23 cellular contexts compared by ENCODE assay signal in the genomic region with DNA sequence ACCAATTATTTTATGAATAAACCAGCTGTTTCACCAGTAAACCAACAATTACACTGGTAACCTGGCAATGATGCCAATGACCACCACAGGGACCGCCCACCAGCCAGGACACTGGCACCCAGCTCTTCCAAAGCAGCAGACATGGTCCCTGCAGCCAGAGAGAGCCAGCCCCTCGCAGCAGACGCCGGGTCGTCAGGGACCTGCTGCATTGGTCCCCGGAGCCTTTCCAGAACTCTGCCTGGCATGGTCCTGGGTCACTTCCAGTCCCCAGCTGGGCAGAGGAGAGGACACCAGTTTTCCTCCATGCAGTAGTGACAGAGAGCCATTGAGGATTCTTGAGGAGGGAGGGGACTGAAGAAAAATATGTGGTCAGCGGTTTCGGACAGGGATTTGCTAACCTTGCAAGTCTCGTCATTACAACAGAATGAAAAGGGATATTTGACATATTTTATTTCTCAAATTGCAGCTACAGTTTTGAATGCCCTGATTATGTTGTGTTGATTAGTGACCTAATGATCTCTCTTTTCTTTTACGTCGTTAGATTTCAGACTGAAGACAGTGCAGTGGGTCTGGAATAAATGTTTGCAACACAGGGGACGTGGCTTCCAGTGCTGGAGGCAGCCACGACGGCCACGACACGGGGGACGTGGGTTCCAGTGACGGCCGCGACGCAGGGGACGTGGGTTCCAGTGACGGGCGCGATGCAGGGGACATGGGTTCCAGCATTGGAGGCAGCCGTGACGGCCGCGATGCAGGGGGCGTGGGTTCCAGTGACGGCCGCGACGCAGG.
"Had no signal": no experiment of that assay in that cellular context is flagged by ENCODE, and none has a peak within 500 bp of the region (broad histone marks: within the 10 kb centered on the region; RNA-seq: fewer than 3 reads in every experiment).

No MANE protein-coding gene starts in this region.

- DNase-seq: effector memory CD8-positive, alpha-beta T cell; kidney; mucosa of descending colon; naive B cell; right cardiac atrium; stimulated activated CD4-positive, alpha-beta T cell treated with anti-CD3 and anti-CD28 coated beads, Interleukin-2, amount 100 ng/mL, for 48 hours; stimulated activated naive B cell treated with anti-CD40 and anti-IgM and Interleukin-4, amounts not matched to agents 10 μg/mL and 1 μg/mL and 100 μg/mL, for 72 hours; transverse colon; upper lobe of right lung; uterus had no signal

- H3K4me1 ChIP-seq: parathyroid adenoma, transverse colon, upper lobe of right lung, uterus had no signal

- H3K27ac ChIP-seq: coronary artery, neutrophil, parathyroid adenoma, skin epidermis, spleen, transverse colon, upper lobe of right lung, uterus had no signal

- H3K36me3 ChIP-seq: neutrophil, spleen, transverse colon, upper lobe of right lung, uterus had no signal

- H3K27ac Mint-ChIP-seq: effector memory CD8-positive, alpha-beta T cell; mesothelial cell of epicardium; natural killer cell treated with Interleukin-12 subunit alpha and Interleukin-12 subunit beta and Interleukin-15 and Interleukin-18, amount 100 ng/mL, for 72 hours; progenitor cell of endocrine pancreas; stimulated activated naive B cell treated with anti-CD40 and anti-IgM and Interleukin-4, amounts not matched to agents 10 μg/mL and 1 μg/mL and 100 μg/mL, for 72 hours; stimulated activated naive CD8-positive, alpha-beta T cell treated with anti-CD3 and anti-CD28 coated beads, Interleukin-15, Interleukin-2, amounts not matched to agents 100 ng/mL and 50 ng/mL, for 24 hours had no signal

- FAIRE-seq: endometrium, frontal cortex, kidney had no signal

- H3K4me3 ChIP-seq: coronary artery, mucosa of descending colon, skin epidermis, spleen, transverse colon, upper lobe of right lung, uterus had no signal

- H3K36me3 Mint-ChIP-seq: naive B cell; natural killer cell treated with Interleukin-12 subunit alpha and Interleukin-12 subunit beta and Interleukin-15 and Interleukin-18, amount 100 ng/mL, for 72 hours had no signal

- H3K4me1 Mint-ChIP-seq: mesothelial cell of epicardium, neural crest cell had no signal

- H2AFZ ChIP-seq: parathyroid adenoma had no signal

- ATAC-seq: effector memory CD8-positive, alpha-beta T cell; left lobe of liver; mucosa of descending colon; natural killer cell treated with Interleukin-12 subunit alpha and Interleukin-12 subunit beta and Interleukin-15 and Interleukin-18, amount 100 ng/mL, for 72 hours; right cardiac atrium; stimulated activated naive B cell treated with anti-CD40 and anti-IgM and Interleukin-4, amounts not matched to agents 10 μg/mL and 1 μg/mL and 100 μg/mL, for 72 hours; upper lobe of right lung had no signal

- H3K9me3 ChIP-seq: mucosa of descending colon, neutrophil, transverse colon, upper lobe of right lung, uterus had no signal

- H3K4me3 Mint-ChIP-seq: effector memory CD8-positive, alpha-beta T cell; mesothelial cell of epicardium; naive B cell; natural killer cell treated with Interleukin-12 subunit alpha and Interleukin-12 subunit beta and Interleukin-15 and Interleukin-18, amount 100 ng/mL, for 72 hours; neural crest cell; stimulated activated naive B cell treated with anti-CD40 and anti-IgM and Interleukin-4, amounts not matched to agents 10 μg/mL and 1 μg/mL and 100 μg/mL, for 72 hours; stimulated activated naive CD8-positive, alpha-beta T cell treated with anti-CD3 and anti-CD28 coated beads, Interleukin-15, Interleukin-2, amounts not matched to agents 100 ng/mL and 50 ng/mL, for 24 hours had no signal

- H3K27me3 ChIP-seq: neutrophil, transverse colon, upper lobe of right lung, uterus had no signal

- H3K9ac ChIP-seq: parathyroid adenoma had no signal

- H3K27me3 Mint-ChIP-seq: stimulated activated naive CD8-positive, alpha-beta T cell treated with anti-CD3 and anti-CD28 coated beads, Interleukin-15, Interleukin-2, amounts not matched to agents 100 ng/mL and 50 ng/mL, for 24 hours had no signal
